16 cellular contexts compared by ENCODE assay signal in the genomic region with DNA sequence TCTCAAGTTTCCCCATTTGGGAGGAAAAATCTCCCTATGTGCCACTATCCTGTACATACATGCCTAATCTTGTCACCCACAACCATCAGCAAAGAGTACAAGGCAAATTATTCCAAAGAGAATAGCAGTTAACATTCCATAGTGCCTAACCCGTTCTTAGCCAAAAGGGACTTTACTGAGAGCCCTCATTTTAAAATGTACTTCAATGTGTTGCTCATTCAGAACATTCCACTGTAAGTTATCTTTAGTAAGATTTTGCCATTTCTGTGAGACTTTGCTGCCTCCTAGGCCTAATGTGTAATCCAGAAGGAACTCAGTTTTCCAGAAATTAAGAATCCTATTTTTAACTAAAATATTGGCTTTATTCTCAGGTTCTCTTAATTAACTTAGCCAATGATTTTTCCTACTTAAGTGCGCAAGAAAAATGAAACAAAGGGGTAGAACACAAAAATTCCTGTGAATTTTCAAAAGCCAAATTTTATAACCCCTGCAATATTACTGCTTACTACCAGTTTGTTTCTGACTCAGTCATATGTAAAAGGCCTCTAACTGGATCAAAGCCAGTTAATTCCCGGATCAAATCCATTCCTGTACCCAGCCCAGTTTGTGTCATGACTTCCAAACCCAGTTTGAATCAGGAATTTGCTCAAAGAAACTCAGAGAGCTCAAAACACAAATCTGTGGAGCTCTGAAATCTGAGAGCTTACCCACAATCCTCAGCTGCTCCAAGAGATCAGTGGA. TPM values are rescaled to one million over a fixed set of nuclear protein-coding genes. Genes with fewer than 3 reads are reported as not detected.
DNase-seq lines count a peak whose midpoint lies in the region; ATAC-seq and TF ChIP-seq lines count a peak whose summit lies in the region.
"Had no signal": no experiment of that assay in that cellular context is flagged by ENCODE, and none has a peak within 500 bp of the region (broad histone marks: within the 10 kb centered on the region; RNA-seq: fewer than 3 reads in every experiment).

No MANE protein-coding gene starts in this region.

- CTCF ChIA-PET in A673 (lab: Charles Lee), result no interaction called here

- peaks cover 9% of the 10 kb centered on the region for H3K27me3 Mint-ChIP-seq in HFFc6 (ENCODE audit: insufficient read depth)

- no peak overlapping the region for H3K27ac ChIP-seq in A673 (ENCODE audit: low read depth, low read length, poor library complexity, severe bottlenecking)
- peak overlapping the region; percentile 30 to 47 for H3K27ac ChIP-seq in ascending aorta
- no peak overlapping the region for H3K27ac ChIP-seq in mesendoderm (ENCODE audit: low read depth, low read length)

- H3K4me1 ChIP-seq in A673 (ENCODE audit: insufficient read depth, low read length, poor library complexity, severe bottlenecking), result no peaks in the 10 kb centered on the region
- no peaks in the 10 kb centered on the region for H3K4me1 ChIP-seq in ascending aorta
- H3K4me1 ChIP-seq in mesendoderm (ENCODE audit: control insufficient read depth, low read depth, low read length), result no peaks in the 10 kb centered on the region

- no peak for ATAC-seq in GM19395 (IDR thresholded peaks at IDR 0.05; ENCODE audit: unreplicated experiment)
- ATAC-seq: WTC11 had no signal

- peaks cover 9% of the 10 kb centered on the region for H3K36me3 Mint-ChIP-seq in HFFc6 (ENCODE audit: low read depth)

- no peaks in the 10 kb centered on the region for H3K79me1 ChIP-seq in mesendoderm (ENCODE audit: low read length)

- no peak overlapping the region; the same call in 1 of the 2 replicates for H3K4me3 Mint-ChIP-seq in HFFc6
- H3K4me3 Mint-ChIP-seq: brain, WTC11 had no signal

- H3K23ac ChIP-seq in mesendoderm (ENCODE audit: low read length), result no peak overlapping the region

- H2BK15ac ChIP-seq in mesendoderm (replicated peaks; ENCODE audit: low read depth), result no peak overlapping the region

- H3K79me2 ChIP-seq in mesendoderm (ENCODE audit: control insufficient read depth, insufficient read depth, low read length), result no peaks in the 10 kb centered on the region

- WGBS in mesendoderm (ENCODE audit: extremely low coverage, insufficient coverage, low lambda C conversion rate), result no CpG with 5 or more reads among the region's 3 CpGs

- POLR2A ChIA-PET in A673 (lab: Charles Lee; ENCODE audit: low non-redundant PET), result interaction anchor here (0.6 kb wide), 1 partner anchor 23 kb away, joined by 3 read pairs; no protein-coding TSS in a partner anchor

- H4K8ac ChIP-seq in mesendoderm (ENCODE audit: low read depth, low read length), result no peak overlapping the region

- no peak overlapping the region for H2AK5ac ChIP-seq in mesendoderm (ENCODE audit: low read length)

- DNase-seq in A673 (ENCODE audit: low spot score), result no peak
- peak; percentile 45 for DNase-seq in HFFc6
- DNase-seq in ascending aorta (ENCODE audit: low spot score in 2 of 2), result no peak
- peak; percentile 83 for DNase-seq in fibroblast of the aortic adventitia (ENCODE audit: low read depth)
- DNase-seq in NOMO-1 (lab: John Stamatoyannopoulos, UW; ENCODE audit: unreplicated experiment in 2 of 2), result no peak
- DNase-seq in NCI-H748 (lab: John Stamatoyannopoulos, UW; ENCODE audit: unreplicated experiment), result no peak
- no peak for DNase-seq in mesendoderm
- DNase-seq: activated naive CD4-positive, alpha-beta T cell treated with Interleukin-2 at 50 U/mL for 16 hours; COR-L47; hippocampal formation; NCI-H1694 treated with DMSO at 0.1 percent for 48 hours; SHP77; T-helper 1 cell had no signal

- H3K27ac Mint-ChIP-seq in HFFc6, result peak overlapping the region; percentile 67
- H3K27ac Mint-ChIP-seq: WTC11 had no signal

- H3K56ac ChIP-seq in mesendoderm (ENCODE audit: low read length), result no peak overlapping the region

- BruUV-seq in A673 (replicated peaks; lab: Mats Ljungman, UMichigan), result TSS peak; percentile 61

- H3K18ac ChIP-seq in mesendoderm (ENCODE audit: low read length), result no peak overlapping the region

- peaks cover 27% of the 10 kb centered on the region for H3K9me3 ChIP-seq in A673 (ENCODE audit: low read depth, low read length, poor library complexity, severe bottlenecking)
- no peaks in the 10 kb centered on the region for H3K9me3 ChIP-seq in ascending aorta

- no peak for TF ChIP-seq CTCF in A673 (conservative IDR thresholded peaks at IDR 0.05; ENCODE audit: low read depth, low read length)
- no peak for TF ChIP-seq CTCF in HFFc6 (IDR thresholded peaks at IDR 0.05)
- TF ChIP-seq CTCF in ascending aorta (IDR thresholded peaks at IDR 0.05), result peak in 1 of 3 experiments; percentile 5
- TF ChIP-seq CTCF in fibroblast of the aortic adventitia (IDR thresholded peaks at IDR 0.05; ENCODE audit: insufficient read depth, low read length), result no peak

- H3K4me3 ChIP-seq in A673 (ENCODE audit: low read depth, low read length, poor library complexity, severe bottlenecking) (no peak overlapping the region), ascending aorta (no peak overlapping the region), fibroblast of the aortic adventitia (ENCODE audit: low read depth, low read length) (no peak overlapping the region), mesendoderm (ENCODE audit: low read length) (no peak overlapping the region)

- H3K4me1 Mint-ChIP-seq in HFFc6 (ENCODE audit: low read depth), result peaks cover 18% of the 10 kb centered on the region
- H3K4me1 Mint-ChIP-seq: brain, WTC11 had no signal

- intact Hi-C loops in A673 (cut with micrococcal nuclease; ENCODE audit: unreplicated experiment), result no loop called here
- intact Hi-C loops in ascending aorta (cut with DNase I), result no loop called here

- no peak overlapping the region for H3K4ac ChIP-seq in mesendoderm (ENCODE audit: low read depth, low read length)

- no peak overlapping the region for H3K9ac ChIP-seq in mesendoderm (ENCODE audit: low read length)

- H3K4me2 ChIP-seq in mesendoderm (ENCODE audit: low read length), result no peak overlapping the region

- no peak overlapping the region for H2BK120ac ChIP-seq in mesendoderm (ENCODE audit: low read depth, low read length)

- no peak overlapping the region for H2BK5ac ChIP-seq in mesendoderm (ENCODE audit: low read length)

- H3K27me3 ChIP-seq in A673 (replicated peaks; ENCODE audit: insufficient read depth, low read depth, low read length, poor library complexity) (no peaks in the 10 kb centered on the region), ascending aorta (no peaks in the 10 kb centered on the region), mesendoderm (ENCODE audit: insufficient read depth, low read length, poor library complexity) (no peaks in the 10 kb centered on the region)

- peaks cover 15% of the 10 kb centered on the region for H3K9me3 Mint-ChIP-seq in HFFc6

- H3K36me3 ChIP-seq in A673 (ENCODE audit: insufficient read depth, low read length, poor library complexity, severe bottlenecking) (no peaks in the 10 kb centered on the region), ascending aorta (no peaks in the 10 kb centered on the region), mesendoderm (ENCODE audit: control insufficient read depth, insufficient read depth, low read length) (no peaks in the 10 kb centered on the region)

- H4K5ac ChIP-seq in mesendoderm (ENCODE audit: low read length), result no peak overlapping the region

RNA-seq across cellular contexts. Expression of a gene that starts 11.4 kb away (rescaled TPM):
- total RNA-seq in A673 (2021) (60.4 and 70.8 TPM in 2 replicates), ascending aorta (23.6 TPM), fibroblast of the aortic adventitia (ENCODE audit: low replicate concordance) (32.5 and 74.1 TPM in 2 replicates)
- total RNA-seq in HFFc6 (2021; fragmentation: NEBNext Ultra II Directional; extraction: Animal tissue kit (Norgen Biotek cat#: 25700)), result 10 to 100 TPM; 48.3 to 55.4 (median 49.6) TPM
- 64.4 TPM for polyA plus RNA-seq in mesendoderm (2013, experiment 1 of 2)
- polyA plus RNA-seq in mesendoderm (2013, experiment 2 of 2), result 65.3 TPM

RNA-seq across cellular contexts. Expression of a gene that starts 17.4 kb away (rescaled TPM):
- total RNA-seq in A673 (2021), result 27.5 and 27.6 TPM in 2 replicates
- total RNA-seq in HFFc6 (2021; fragmentation: NEBNext Ultra II Directional; extraction: Animal tissue kit (Norgen Biotek cat#: 25700)), result 10 to 100 TPM; 10.4 to 17.2 (median 12.5) TPM
- 2.4 TPM for total RNA-seq in ascending aorta
- 5.9 and 21.8 TPM in 2 replicates for total RNA-seq in fibroblast of the aortic adventitia (ENCODE audit: low replicate concordance)
- 23.0 TPM for polyA plus RNA-seq in mesendoderm (2013, experiment 1 of 2)
- 22.1 TPM for polyA plus RNA-seq in mesendoderm (2013, experiment 2 of 2)

RNA-seq across cellular contexts. Expression of a gene that starts 19.6 kb away (rescaled TPM):
- total RNA-seq in A673 (2021), result 128 and 130 TPM in 2 replicates
- 100 to 1,000 TPM; 215 to 313 (median 247) TPM for total RNA-seq in HFFc6 (2021; fragmentation: NEBNext Ultra II Directional; extraction: Animal tissue kit (Norgen Biotek cat#: 25700))
- 979 TPM for total RNA-seq in ascending aorta
- total RNA-seq in fibroblast of the aortic adventitia (ENCODE audit: low replicate concordance), result 171 and 217 TPM in 2 replicates
- 87.6 TPM for polyA plus RNA-seq in mesendoderm (2013, experiment 1 of 2)
- 89.9 TPM for polyA plus RNA-seq in mesendoderm (2013, experiment 2 of 2)

RNA-seq across cellular contexts. Expression of a gene that starts 29.2 kb away (rescaled TPM):
- total RNA-seq in A673 (2021) (0.97 and 1.3 TPM in 2 replicates), ascending aorta (5.4 TPM), fibroblast of the aortic adventitia (ENCODE audit: low replicate concordance) (2.0 and 2.6 TPM in 2 replicates)
- total RNA-seq in HFFc6 (2021; fragmentation: NEBNext Ultra II Directional; extraction: Animal tissue kit (Norgen Biotek cat#: 25700)), result 1 to 10 TPM; 1.1 to 2.3 (median 1.2) TPM
- polyA plus RNA-seq in mesendoderm (2013, experiment 1 of 2), result 0.18 TPM
- 0.25 TPM for polyA plus RNA-seq in mesendoderm (2013, experiment 2 of 2)

RNA-seq across cellular contexts. Expression of a gene that starts 38.0 kb away (rescaled TPM):
- total RNA-seq in A673 (2021) (395 and 397 TPM in 2 replicates), ascending aorta (447 TPM), fibroblast of the aortic adventitia (ENCODE audit: low replicate concordance) (58.0 and 246 TPM in 2 replicates)
- 100 to 1,000 TPM; 578 to 615 (median 590) TPM for total RNA-seq in HFFc6 (2021; fragmentation: NEBNext Ultra II Directional; extraction: Animal tissue kit (Norgen Biotek cat#: 25700))
- polyA plus RNA-seq in mesendoderm (2013, experiment 1 of 2), result 264 TPM
- 266 TPM for polyA plus RNA-seq in mesendoderm (2013, experiment 2 of 2)

Comparison
In these comparisons a context has a peak if more than half of its experiments do, and no peak if none do; other contexts are left out.
1. DNase-seq: peak in HFFc6 (single experiment) and fibroblast of the aortic adventitia (single experiment); none in A673 (single experiment), ascending aorta (0 of 2), NOMO-1 (0 of 2), NCI-H748 (single experiment) and mesendoderm (single experiment).
2. H3K27ac ChIP-seq: peak in ascending aorta (2 of 2); none in A673 (single experiment) and mesendoderm (single experiment).